Comparison of ENCODE assay signal across 23 cellular contexts in genomic region chr12:120286768-120287490, GRCh38. TPM values are rescaled to one million over a fixed set of nuclear protein-coding genes. Genes with fewer than 3 reads are reported as not detected.
DNase-seq lines count a peak whose midpoint lies in the region; ATAC-seq and TF ChIP-seq lines count a peak whose summit lies in the region.
"Had no signal": no experiment of that assay in that cellular context is flagged by ENCODE, and none has a peak within 500 bp of the region (broad histone marks: within the 10 kb centered on the region; RNA-seq: fewer than 3 reads in every experiment).

No MANE protein-coding gene starts in this region.

- H3K4me3 ChIP-seq in HUES6 (ENCODE audit: low read depth, low read length), result no peak overlapping the region
- H3K4me3 ChIP-seq: ascending aorta, colonic mucosa, GM12878, mucosa of descending colon, testis had no signal

- no peak for TF ChIP-seq CTCF in chondrocyte (IDR thresholded peaks at IDR 0.05)
- no peak for TF ChIP-seq CTCF in neural crest cell (conservative IDR thresholded peaks at IDR 0.05)

- no peak overlapping the region for H3K27ac ChIP-seq in HUES6 (ENCODE audit: low read depth, low read length)
- H3K27ac ChIP-seq: ascending aorta, colonic mucosa, testis had no signal

- ATAC-seq in HG02970 (IDR thresholded peaks at IDR 0.05; ENCODE audit: low FRiP score, unreplicated experiment), result no peak
- ATAC-seq: activated CD8-positive, alpha-beta T cell treated with anti-CD3 and anti-CD28 coated beads for 36 hours; GM12878; mucosa of descending colon; stimulated activated effector memory CD8-positive, alpha-beta T cell treated with anti-CD3 and anti-CD28 coated beads, Interleukin-12 subunit alpha, Interleukin-12 subunit beta, amount 100 ng/mL, for 72 hours had no signal

- no peaks in the 10 kb centered on the region for H3K36me3 Mint-ChIP-seq in chondrocyte (ENCODE audit: low read depth)
- H3K36me3 Mint-ChIP-seq in neural crest cell (ENCODE audit: low read depth), result no peaks in the 10 kb centered on the region
- H3K36me3 Mint-ChIP-seq: stimulated activated effector memory CD8-positive, alpha-beta T cell treated with anti-CD3 and anti-CD28 coated beads, Interleukin-12 subunit alpha, Interleukin-12 subunit beta, amount 100 ng/mL, for 72 hours had no signal

- H3K9ac ChIP-seq in HUES6 (ENCODE audit: low read length), result peak overlapping the region; percentile 28
- H3K9ac ChIP-seq: SK-N-SH had no signal

- H3K27ac Mint-ChIP-seq in chondrocyte (ENCODE audit: unreplicated experiment) (peak overlapping the region; percentile 72), neural crest cell (ENCODE audit: unreplicated experiment) (peak overlapping the region; percentile 79)
- H3K27ac Mint-ChIP-seq: activated CD8-positive, alpha-beta T cell treated with anti-CD3 and anti-CD28 coated beads for 36 hours; activated naive CD4-positive, alpha-beta T cell treated with anti-CD3 and anti-CD28 coated beads for 36 hours; activated T-cell treated with anti-CD3 and anti-CD28 coated beads, Interleukin-2, amount 50 U/mL, for 24 hours; stimulated activated effector memory CD8-positive, alpha-beta T cell treated with anti-CD3 and anti-CD28 coated beads, Interleukin-12 subunit alpha, Interleukin-12 subunit beta, amount 100 ng/mL, for 72 hours had no signal

- no peaks in the 10 kb centered on the region for H3K36me3 ChIP-seq in HUES6 (ENCODE audit: control insufficient read depth, insufficient read depth, low read length)
- H3K36me3 ChIP-seq: ascending aorta, colonic mucosa had no signal

- no peak for DNase-seq in chondrocyte (ENCODE audit: low spot score)
- DNase-seq in neural crest cell (ENCODE audit: low read depth, low spot score), result no peak
- DNase-seq in globus pallidus (ENCODE audit: low spot score), result no peak
- no peak for DNase-seq in G401 (ENCODE audit: low spot score)
- DNase-seq: activated CD4-positive, CD25-positive, alpha-beta regulatory T cell; activated CD8-positive, alpha-beta T cell treated with anti-CD3 and anti-CD28 coated beads for 36 hours; activated naive CD4-positive, alpha-beta T cell treated with anti-CD3 and anti-CD28 coated beads for 36 hours; activated T-cell treated with anti-CD3 and anti-CD28 coated beads, Interleukin-2, amount 50 U/mL, for 24 hours; AML-193; colonic mucosa; Kasumi-1; mucosa of descending colon; NCI-H774; SK-N-SH; stimulated activated CD4-positive, alpha-beta T cell treated with anti-CD3 and anti-CD28 coated beads, Interleukin-15, amount 100 ng/mL, for 24 hours; testis had no signal

- H3K4me3 Mint-ChIP-seq in chondrocyte (ENCODE audit: unreplicated experiment) (peak overlapping the region; percentile 5), neural crest cell (no peak overlapping the region)
- H3K4me3 Mint-ChIP-seq: activated CD8-positive, alpha-beta T cell treated with anti-CD3 and anti-CD28 coated beads for 36 hours; activated naive CD4-positive, alpha-beta T cell treated with anti-CD3 and anti-CD28 coated beads for 36 hours; activated T-cell treated with anti-CD3 and anti-CD28 coated beads, Interleukin-2, amount 50 U/mL, for 24 hours; stimulated activated effector memory CD8-positive, alpha-beta T cell treated with anti-CD3 and anti-CD28 coated beads, Interleukin-12 subunit alpha, Interleukin-12 subunit beta, amount 100 ng/mL, for 72 hours had no signal

- in situ Hi-C loops in G401 (cut with HindIII; ENCODE audit: low sequenced_read_pairs), result no loop called here

- no peaks in the 10 kb centered on the region for H3K27me3 ChIP-seq in HUES6 (ENCODE audit: control insufficient read depth, insufficient read depth, low read length)
- H3K27me3 ChIP-seq: ascending aorta, colonic mucosa, testis had no signal

- no peaks in the 10 kb centered on the region for H3K27me3 Mint-ChIP-seq in chondrocyte (ENCODE audit: low read depth)
- no peaks in the 10 kb centered on the region for H3K27me3 Mint-ChIP-seq in neural crest cell (ENCODE audit: low read depth)
- H3K27me3 Mint-ChIP-seq: activated CD8-positive, alpha-beta T cell treated with anti-CD3 and anti-CD28 coated beads for 36 hours; activated T-cell treated with anti-CD3 and anti-CD28 coated beads, Interleukin-2, amount 50 U/mL, for 24 hours had no signal

- H3K9me3 Mint-ChIP-seq in chondrocyte (ENCODE audit: low read depth) (no peaks in the 10 kb centered on the region), neural crest cell (no peaks in the 10 kb centered on the region)
- H3K9me3 Mint-ChIP-seq: activated CD8-positive, alpha-beta T cell treated with anti-CD3 and anti-CD28 coated beads for 36 hours; activated naive CD4-positive, alpha-beta T cell treated with anti-CD3 and anti-CD28 coated beads for 36 hours; activated T-cell treated with anti-CD3 and anti-CD28 coated beads, Interleukin-2, amount 50 U/mL, for 24 hours; stimulated activated effector memory CD8-positive, alpha-beta T cell treated with anti-CD3 and anti-CD28 coated beads, Interleukin-12 subunit alpha, Interleukin-12 subunit beta, amount 100 ng/mL, for 72 hours had no signal

- no peaks in the 10 kb centered on the region for H3K9me3 ChIP-seq in HUES6 (ENCODE audit: control insufficient read depth, insufficient read depth, low read depth, low read length)
- H3K9me3 ChIP-seq: ascending aorta, colonic mucosa, mucosa of descending colon, SK-N-SH, testis had no signal

- H3K4me1 Mint-ChIP-seq in chondrocyte (ENCODE audit: low read depth) (peaks cover 19% of the 10 kb centered on the region), neural crest cell (peaks cover 27% of the 10 kb centered on the region)

- H3K4me1 ChIP-seq in HUES6 (ENCODE audit: control insufficient read depth, insufficient read depth, low read length), result peaks cover 17% of the 10 kb centered on the region; the same call in 1 of the 2 replicates
- H3K4me1 ChIP-seq: colonic mucosa had no signal

RNA-seq across cellular contexts. Expression of gene RNU4-2, which starts 4.8 kb away (rescaled TPM):
- total RNA-seq in chondrocyte, result 4,282 to 4,899 TPM (median 4,793 TPM) in 3 replicates
- total RNA-seq in neural crest cell, result 5,010 and 5,494 TPM in 2 replicates
- not detected in 2 replicates for total RNA-seq in G401 (2014; rRNA removed; shearing (Covaris generic))
- total RNA-seq: ascending aorta had no signal

RNA-seq across cellular contexts. Expression of gene RNU4-1, which starts 6.1 kb away (rescaled TPM):
- total RNA-seq in chondrocyte (1,613 to 1,880 TPM (median 1,738 TPM) in 3 replicates), neural crest cell (4,497 and 4,941 TPM in 2 replicates)
- total RNA-seq in G401 (2014; rRNA removed; shearing (Covaris generic)), result not detected in 2 replicates
- total RNA-seq: ascending aorta had no signal

RNA-seq across cellular contexts. Expression of gene SIRT4, which starts 15.2 kb away (rescaled TPM):
- total RNA-seq in chondrocyte (2.2 to 2.4 TPM (median 2.2 TPM) in 3 replicates), neural crest cell (1.7 TPM in 2 replicates)
- 2.9 and 4.6 TPM in 2 replicates for total RNA-seq in G401 (2014; rRNA removed; shearing (Covaris generic))
- total RNA-seq: ascending aorta had no signal

RNA-seq across cellular contexts. Expression of gene PXN, which starts 21.4 kb away (rescaled TPM):
- total RNA-seq in chondrocyte (68.1 to 79.5 TPM (median 70.5 TPM) in 3 replicates), neural crest cell (54.5 and 61.5 TPM in 2 replicates)
- 18.8 and 24.5 TPM in 2 replicates for total RNA-seq in G401 (2014; rRNA removed; shearing (Covaris generic))

RNA-seq across cellular contexts. Expression of gene PLA2G1B, which starts 40.6 kb away (rescaled TPM):
- total RNA-seq in chondrocyte (0.42 to 1.1 TPM in 2 of 3 replicates, not detected in the other), neural crest cell (not detected in 2 replicates)
- not detected in 2 replicates for total RNA-seq in G401 (2014; rRNA removed; shearing (Covaris generic))
- total RNA-seq: activated naive CD4-positive, alpha-beta T cell treated with anti-CD3 and anti-CD28 coated beads for 36 hours; ascending aorta; fibroblast of villous mesenchyme; GM12878; mucosa of descending colon; renal cortical epithelial cell had no signal

Comparison
In these comparisons a context has a peak if more than half of its experiments do, and no peak if none do; other contexts are left out.
1. RNA of gene RNU4-2, which starts 4.8 kb away (total RNA-seq): 5,010 to 5,494 TPM in neural crest cell and 4,282 to 4,899 TPM in chondrocyte; not detected in G401; every median in the first group is over 1,000 times any median in the second.
2. RNA of gene RNU4-1, which starts 6.1 kb away (total RNA-seq): 4,497 to 4,941 TPM in neural crest cell and 1,613 to 1,880 TPM in chondrocyte; not detected in G401; every median in the first group is over 1,000 times any median in the second.